Comparison of ENCODE assay signal across 8 cellular contexts in genomic region chr7:90595801-90596683, GRCh38. TPM values are rescaled to one million over a fixed set of nuclear protein-coding genes. Genes with fewer than 3 reads are reported as not detected.
DNase-seq lines count a peak whose midpoint lies in the region; ATAC-seq and TF ChIP-seq lines count a peak whose summit lies in the region.

Gene CDK14 (plus strand): TSS chr7:90596321. CDS start chr7:90596628, 307 bp downstream.

- H3K36me3 Mint-ChIP-seq in progenitor cell of endocrine pancreas (ENCODE audit: insufficient read depth): no peaks in the 10 kb centered on the region

- H3K4me3 ChIP-seq in HUES48 (ENCODE audit: low read depth, low read length) (peak within 1 kb of the TSS; percentile 85), Peyer's patch (peak within 1 kb of the TSS; percentile 63 to 67 (median 65)), right cardiac atrium (ENCODE audit: low read length) (peak within 1 kb of the TSS; percentile 92)

- H3K9me3 Mint-ChIP-seq in progenitor cell of endocrine pancreas (ENCODE audit: low read depth): no peaks in the 10 kb centered on the region

- H3K27ac Mint-ChIP-seq in progenitor cell of endocrine pancreas: peak within 1 kb of the TSS; percentile 97

- H3K4me3 Mint-ChIP-seq in progenitor cell of endocrine pancreas (ENCODE audit: low read depth): peak within 1 kb of the TSS; percentile 95

- H3K9me3 ChIP-seq in HUES48 (ENCODE audit: control insufficient read depth, insufficient read depth, low read length) (no peaks in the 10 kb centered on the region), Peyer's patch (no peaks in the 10 kb centered on the region), right cardiac atrium (ENCODE audit: control insufficient read depth, low read length) (no peaks in the 10 kb centered on the region)

- peaks cover 13% of the 10 kb centered on the region for H3K27me3 ChIP-seq in HUES48 (ENCODE audit: control insufficient read depth, insufficient read depth, low read length)
- H3K27me3 ChIP-seq in Peyer's patch: no peaks in the 10 kb centered on the region
- no peaks in the 10 kb centered on the region for H3K27me3 ChIP-seq in right cardiac atrium (ENCODE audit: control insufficient read depth, insufficient read depth)

- peaks cover 33% of the 10 kb centered on the region for H3K4me1 Mint-ChIP-seq in progenitor cell of endocrine pancreas (ENCODE audit: low read depth)

- WGBS in right cardiac atrium: under 1% methylated on average over 118 of the region's 118 CpGs

- ATAC-seq in GM21526 (IDR thresholded peaks at IDR 0.05; ENCODE audit: low FRiP score, unreplicated experiment) (peak; percentile 57), right cardiac atrium (peak; percentile 73 to 82)

- H3K36me3 ChIP-seq in HUES48 (ENCODE audit: control insufficient read depth, insufficient read depth, low read length) (no peaks in the 10 kb centered on the region), Peyer's patch (no peaks in the 10 kb centered on the region)

- DNase-seq in GM03348 (ENCODE audit: low spot score) (peak; percentile 91), Peyer's patch (peak; percentile 74 to 86 (median 84)), amniotic stem cell (lab: John Stamatoyannopoulos, UW) (peak; percentile 59), right cardiac atrium (peak; percentile 82 to 94 (median 94)), progenitor cell of endocrine pancreas (ENCODE audit: low spot score, unreplicated experiment) (peak; percentile 73), cortex of kidney (lab: John Stamatoyannopoulos, UW) (no peak)

- peak within 1 kb of the TSS; percentile 67 for H3K9ac ChIP-seq in HUES48 (ENCODE audit: low read depth, low read length)

- H3K27ac ChIP-seq in HUES48 (ENCODE audit: low read depth, low read length) (peak within 1 kb of the TSS; percentile 89), Peyer's patch (peak within 1 kb of the TSS; percentile 34 to 80 (median 63)), right cardiac atrium (ENCODE audit: low read length) (peak within 1 kb of the TSS; percentile 82)

- intact Hi-C loops in right cardiac atrium (cut with DNase I): no loop called here

- TF ChIP-seq CTCF in Peyer's patch (IDR thresholded peaks at IDR 0.05) (peak in 4 of 6 experiments; percentile 26 to 59 (median 55)), progenitor cell of endocrine pancreas (IDR thresholded peaks at IDR 0.05; ENCODE audit: unreplicated experiment) (peak; percentile 62)

- peaks cover 26% of the 10 kb centered on the region for H3K4me1 ChIP-seq in HUES48 (ENCODE audit: control insufficient read depth, insufficient read depth, low read length)
- H3K4me1 ChIP-seq in Peyer's patch: peaks cover 0 to 9% (median 2%) of the 10 kb centered on the region in 4 donors
- peaks cover 2% of the 10 kb centered on the region for H3K4me1 ChIP-seq in right cardiac atrium (ENCODE audit: control insufficient read depth, insufficient read depth, low read length)

- no peaks in the 10 kb centered on the region for H3K27me3 Mint-ChIP-seq in progenitor cell of endocrine pancreas

- no peak for TF ChIP-seq POLR2A in Peyer's patch (IDR thresholded peaks at IDR 0.05)

RNA-seq across cellular contexts. Expression of gene CDK14, which starts in this region (rescaled TPM):
- total RNA-seq in Peyer's patch (10 to 100 TPM in 2 of 4 donors, 1 to 10 TPM in 1, under 1 TPM in 1; 0.18 to 74.3 (median 7.3) TPM), right cardiac atrium (10 to 100 TPM; 55.4 to 93.1 (median 60.9) TPM), progenitor cell of endocrine pancreas (116 and 117 TPM in 2 replicates)
- 10.7 TPM for polyA plus RNA-seq in right cardiac atrium
